19 cellular contexts compared by ENCODE assay signal in genomic region chr16:56369202-56369601, GRCh38.
"Had no signal": no experiment of that assay in that cellular context is flagged by ENCODE, and none has a peak within 500 bp of the region (broad histone marks: within the 10 kb centered on the region; RNA-seq: fewer than 3 reads in every experiment).

No MANE protein-coding gene starts in this region.

- H3K9me3 ChIP-seq: left lung, prostate gland, vagina had no signal

- H3K4me3 ChIP-seq: dorsolateral prefrontal cortex, left lung, prostate gland, skin epidermis, vagina had no signal

- H3K27ac Mint-ChIP-seq: activated naive CD4-positive, alpha-beta T cell treated with anti-CD3 and anti-CD28 coated beads, Interleukin-2, amount 50 U/mL, for 72 hours; activated T-cell treated with anti-CD3 and anti-CD28 coated beads, Interleukin-2, amount 50 U/mL, for 72 hours; stimulated activated naive CD8-positive, alpha-beta T cell treated with anti-CD3 and anti-CD28 coated beads, Interleukin-15, amount 100 ng/mL, for 72 hours; T-helper 1 cell treated with Interleukin-12 subunit alpha and Interleukin-12 subunit beta and Interleukin-4 antibody, amounts not matched to agents 30 μg/mL and 1 μg/mL, for 36 hours had no signal

- H3K27me3 ChIP-seq: dorsolateral prefrontal cortex, foreskin keratinocyte, left lung, vagina had no signal

- H3K27me3 Mint-ChIP-seq: stimulated activated naive CD8-positive, alpha-beta T cell treated with anti-CD3 and anti-CD28 coated beads, Interleukin-15, amount 100 ng/mL, for 72 hours had no signal

- H3K4me3 Mint-ChIP-seq: activated T-cell treated with anti-CD3 and anti-CD28 coated beads, Interleukin-2, amount 50 U/mL, for 72 hours; neural crest cell; stimulated activated naive CD8-positive, alpha-beta T cell treated with anti-CD3 and anti-CD28 coated beads, Interleukin-15, amount 100 ng/mL, for 72 hours; T-helper 1 cell treated with Interleukin-12 subunit alpha and Interleukin-12 subunit beta and Interleukin-4 antibody, amounts not matched to agents 30 μg/mL and 1 μg/mL, for 36 hours had no signal

- H3K4me1 ChIP-seq: prostate gland had no signal

- H3K36me3 Mint-ChIP-seq: activated naive CD4-positive, alpha-beta T cell treated with anti-CD3 and anti-CD28 coated beads, Interleukin-2, amount 50 U/mL, for 72 hours had no signal

- H3K9me3 Mint-ChIP-seq: activated naive CD4-positive, alpha-beta T cell treated with anti-CD3 and anti-CD28 coated beads, Interleukin-2, amount 50 U/mL, for 72 hours; activated T-cell treated with anti-CD3 and anti-CD28 coated beads, Interleukin-2, amount 50 U/mL, for 72 hours; neural crest cell; stimulated activated naive CD8-positive, alpha-beta T cell treated with anti-CD3 and anti-CD28 coated beads, Interleukin-15, amount 100 ng/mL, for 72 hours; T-helper 1 cell treated with Interleukin-12 subunit alpha and Interleukin-12 subunit beta and Interleukin-4 antibody, amounts not matched to agents 30 μg/mL and 1 μg/mL, for 36 hours had no signal

- DNase-seq: activated CD4-positive, alpha-beta T cell treated with anti-CD3 and anti-CD28 coated beads, Interleukin-2, amount 50 U/mL, for 1 hour; activated gamma-delta T cell; activated T-cell treated with anti-CD3 and anti-CD28 coated beads, Interleukin-2, amount 50 U/mL, for 72 hours; amniotic stem cell; dorsolateral prefrontal cortex; foreskin keratinocyte; hippocampal formation; left lung; mammary epithelial cell; right cardiac atrium; stimulated activated naive CD8-positive, alpha-beta T cell treated with anti-CD3 and anti-CD28 coated beads, Interleukin-15, amount 100 ng/mL, for 72 hours; trophoblast cell had no signal

- ATAC-seq: activated CD4-positive, CD25-positive, alpha-beta regulatory T cell treated with anti-CD3 and anti-CD28 coated beads, Interleukin-2, amount 50 U/mL, for 24 hours; activated naive CD4-positive, alpha-beta T cell treated with anti-CD3 and anti-CD28 coated beads, Interleukin-2, amount 50 U/mL, for 72 hours; activated T-cell treated with anti-CD3 and anti-CD28 coated beads, Interleukin-2, amount 50 U/mL, for 72 hours; foreskin keratinocyte; left lung; right cardiac atrium; stimulated activated naive CD8-positive, alpha-beta T cell treated with anti-CD3 and anti-CD28 coated beads, Interleukin-15, amount 100 ng/mL, for 72 hours had no signal
